1 cellular context compared by ENCODE assay signal in the genomic region with DNA sequence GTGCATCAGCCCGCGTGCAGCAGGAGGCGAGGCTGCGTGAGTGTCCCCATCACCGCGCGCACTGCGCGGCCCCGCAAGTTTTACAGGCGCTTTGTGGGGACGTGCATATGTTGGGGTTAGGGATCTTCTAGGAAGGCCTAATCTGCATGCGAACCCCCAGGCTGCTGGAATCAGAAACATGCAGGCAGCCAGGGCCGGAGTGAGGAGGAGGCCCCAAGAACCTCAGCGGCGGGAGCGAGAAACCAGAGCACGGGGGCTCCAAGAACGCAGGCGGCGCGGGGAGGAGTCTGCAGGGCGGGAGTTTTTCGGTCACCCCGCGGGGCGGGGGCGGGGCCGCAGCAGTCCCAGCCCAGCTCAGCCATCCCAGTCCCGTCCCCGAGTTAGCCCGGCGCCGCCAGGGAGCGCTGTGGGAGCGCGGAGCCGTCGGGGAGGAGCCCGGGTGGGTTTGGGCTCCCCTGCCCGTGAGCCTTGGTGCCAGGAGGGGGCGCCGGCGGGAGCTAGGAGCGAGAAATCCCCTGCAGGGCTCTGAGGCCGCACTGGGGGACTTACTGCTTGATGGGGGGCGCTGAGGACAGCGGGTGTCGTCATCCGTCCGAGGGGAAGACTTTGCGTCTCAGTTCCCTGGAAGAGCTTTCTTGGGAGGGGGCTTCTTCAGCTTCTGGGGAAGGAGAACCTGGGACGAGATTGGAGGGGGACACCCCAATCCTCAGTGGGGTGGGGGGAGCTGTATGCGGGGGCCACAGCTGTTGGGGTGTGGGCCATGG.
TF ChIP-seq lines count a peak whose summit lies in the region.

No MANE protein-coding gene starts in this region.

TF ChIP-seq in K562, 482 proteins besides CTCF, POLR2A, EP300 and RAD21 (continued from another document and continues in another):
- TF ChIP-seq JUN (IDR thresholded peaks at IDR 0.05; ENCODE audit: borderline replicate concordance, low read depth, low read length) (0 out of 2 replicates have a peak, but pooled peaks have one; percentile 19), JUN (CRISPR knock-in tag; IDR thresholded peaks at IDR 0.05; ENCODE audit: borderline replicate concordance) (peak; percentile 60; the same call in 1 of the 2 replicates), MTA2 (IDR thresholded peaks at IDR 0.05; ENCODE audit: low read depth) (no peak), CREB5 (CRISPR knock-in tag; IDR thresholded peaks at IDR 0.05) (no peak), FOS (IDR thresholded peaks at IDR 0.05; ENCODE audit: extremely low read depth, insufficient read length) (no peak), TBP (optimal IDR thresholded peaks at IDR 0.05; ENCODE audit: low read depth, low read length) (peak; percentile 21), CTBP1 (IDR thresholded peaks at IDR 0.05; ENCODE audit: borderline replicate concordance) (peak; percentile 87), ZFPM2 (CRISPR knock-in tag; IDR thresholded peaks at IDR 0.05) (no peak), ADNP (tag; IDR thresholded peaks at IDR 0.05) (no peak), RFX7 (CRISPR knock-in tag; IDR thresholded peaks at IDR 0.05) (no peak), EP400 (IDR thresholded peaks at IDR 0.05) (peak; percentile 90), RUNX1 (IDR thresholded peaks at IDR 0.05; ENCODE audit: low read depth) (no peak), CCNT2 (IDR thresholded peaks at IDR 0.05; ENCODE audit: borderline replicate concordance, extremely low read depth, insufficient read length, low read depth, low read length) (peak; percentile 93), ZNF41 (CRISPR knock-in tag; conservative IDR thresholded peaks at IDR 0.05) (no peak), CEBPG (CRISPR knock-in tag; IDR thresholded peaks at IDR 0.05) (peak; percentile 49; the same call in 1 of the 2 replicates), CEBPG (tag; conservative IDR thresholded peaks at IDR 0.05 in 1 of 2, IDR thresholded peaks at IDR 0.05 in 1 of 2) (no peak), NONO (IDR thresholded peaks at IDR 0.05; ENCODE audit: low read depth in 2 of 2, low read length in 1 of 2) (peak in 1 of 2 experiments; percentile 71; a peak in 1 of 4 replicates), SMARCB1 (IDR thresholded peaks at IDR 0.05; ENCODE audit: insufficient read length, low read depth) (no peak), GABPB2 (CRISPR knock-in tag; conservative IDR thresholded peaks at IDR 0.05) (no peak), ZNF197 (CRISPR knock-in tag; IDR thresholded peaks at IDR 0.05; ENCODE audit: low read depth) (no peak), E2F5 (CRISPR knock-in tag; IDR thresholded peaks at IDR 0.05) (peak; percentile 17), GTF2F1 (IDR thresholded peaks at IDR 0.05; ENCODE audit: low read depth, low read length) (0 out of 2 replicates have a peak, but pooled peaks have one; percentile 21), KAT7 (CRISPR knock-in tag; IDR thresholded peaks at IDR 0.05; ENCODE audit: borderline replicate concordance) (no peak), ZNF263 (CRISPR knock-in tag; IDR thresholded peaks at IDR 0.05; ENCODE audit: borderline replicate concordance) (peak; percentile 78; the same call in 1 of the 2 replicates), ZNF324 (CRISPR knock-in tag; IDR thresholded peaks at IDR 0.05) (no peak), MAZ (CRISPR knock-in tag; conservative IDR thresholded peaks at IDR 0.05 in 1 of 2, IDR thresholded peaks at IDR 0.05 in 1 of 2) (peak; percentile 83 to 98), FIP1L1 (IDR thresholded peaks at IDR 0.05; ENCODE audit: low read depth, low read length, poor library complexity, severe bottlenecking) (peak; percentile 57), NR3C1 (CRISPR knock-in tag; IDR thresholded peaks at IDR 0.05) (peak; percentile 97; the same call in 1 of the 2 replicates), HMGN3 (IDR thresholded peaks at IDR 0.05; ENCODE audit: borderline replicate concordance, extremely low read depth, insufficient read length, low read depth, low read length) (peak; percentile 95), ZNF232 (CRISPR knock-in tag; IDR thresholded peaks at IDR 0.05) (peak; percentile 99), ZBTB7A (IDR thresholded peaks at IDR 0.05; ENCODE audit: borderline replicate concordance, control insufficient read depth, low read depth, low read length) (peak; percentile 96), WHSC1 (IDR thresholded peaks at IDR 0.05; ENCODE audit: low read length) (no peak), SMAD3 (CRISPR knock-in tag; conservative IDR thresholded peaks at IDR 0.05) (no peak), MTA3 (IDR thresholded peaks at IDR 0.05; ENCODE audit: borderline replicate concordance) (peak; percentile 51; the same call in 1 of the 2 replicates), CXXC5 (CRISPR knock-in tag; IDR thresholded peaks at IDR 0.05) (peak; percentile 88), CBX1 (IDR thresholded peaks at IDR 0.05; ENCODE audit: low read depth) (no peak), ETV1 (tag; conservative IDR thresholded peaks at IDR 0.05; ENCODE audit: low read depth) (no peak), FOXM1 (IDR thresholded peaks at IDR 0.05; ENCODE audit: low read depth) (no peak), FOXM1 (CRISPR knock-in tag; IDR thresholded peaks at IDR 0.05; ENCODE audit: low read depth) (peak; percentile 93), ZNF212 (CRISPR knock-in tag; IDR thresholded peaks at IDR 0.05) (no peak), NBN (IDR thresholded peaks at IDR 0.05; ENCODE audit: low read depth) (no peak), SRSF9 (IDR thresholded peaks at IDR 0.05; ENCODE audit: borderline replicate concordance, low read depth, low read length) (no peak), HDAC1 (IDR thresholded peaks at IDR 0.05) (peak in 1 of 2 experiments; percentile 43; a peak in 1 of 4 replicates), TBL1XR1 (IDR thresholded peaks at IDR 0.05; ENCODE audit: low read length in 2 of 2) (no peak)
- TF ChIP-seq, protein P1, sequence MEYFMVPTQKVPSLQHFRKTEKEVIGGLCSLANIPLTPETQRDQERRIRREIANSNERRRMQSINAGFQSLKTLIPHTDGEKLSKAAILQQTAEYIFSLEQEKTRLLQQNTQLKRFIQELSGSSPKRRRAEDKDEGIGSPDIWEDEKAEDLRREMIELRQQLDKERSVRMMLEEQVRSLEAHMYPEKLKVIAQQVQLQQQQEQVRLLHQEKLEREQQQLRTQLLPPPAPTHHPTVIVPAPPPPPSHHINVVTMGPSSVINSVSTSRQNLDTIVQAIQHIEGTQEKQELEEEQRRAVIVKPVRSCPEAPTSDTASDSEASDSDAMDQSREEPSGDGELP (CRISPR knock-in tag; IDR thresholded peaks at IDR 0.05; ENCODE audit: borderline replicate concordance) = peak; percentile 88
- TF ChIP-seq, protein P2, sequence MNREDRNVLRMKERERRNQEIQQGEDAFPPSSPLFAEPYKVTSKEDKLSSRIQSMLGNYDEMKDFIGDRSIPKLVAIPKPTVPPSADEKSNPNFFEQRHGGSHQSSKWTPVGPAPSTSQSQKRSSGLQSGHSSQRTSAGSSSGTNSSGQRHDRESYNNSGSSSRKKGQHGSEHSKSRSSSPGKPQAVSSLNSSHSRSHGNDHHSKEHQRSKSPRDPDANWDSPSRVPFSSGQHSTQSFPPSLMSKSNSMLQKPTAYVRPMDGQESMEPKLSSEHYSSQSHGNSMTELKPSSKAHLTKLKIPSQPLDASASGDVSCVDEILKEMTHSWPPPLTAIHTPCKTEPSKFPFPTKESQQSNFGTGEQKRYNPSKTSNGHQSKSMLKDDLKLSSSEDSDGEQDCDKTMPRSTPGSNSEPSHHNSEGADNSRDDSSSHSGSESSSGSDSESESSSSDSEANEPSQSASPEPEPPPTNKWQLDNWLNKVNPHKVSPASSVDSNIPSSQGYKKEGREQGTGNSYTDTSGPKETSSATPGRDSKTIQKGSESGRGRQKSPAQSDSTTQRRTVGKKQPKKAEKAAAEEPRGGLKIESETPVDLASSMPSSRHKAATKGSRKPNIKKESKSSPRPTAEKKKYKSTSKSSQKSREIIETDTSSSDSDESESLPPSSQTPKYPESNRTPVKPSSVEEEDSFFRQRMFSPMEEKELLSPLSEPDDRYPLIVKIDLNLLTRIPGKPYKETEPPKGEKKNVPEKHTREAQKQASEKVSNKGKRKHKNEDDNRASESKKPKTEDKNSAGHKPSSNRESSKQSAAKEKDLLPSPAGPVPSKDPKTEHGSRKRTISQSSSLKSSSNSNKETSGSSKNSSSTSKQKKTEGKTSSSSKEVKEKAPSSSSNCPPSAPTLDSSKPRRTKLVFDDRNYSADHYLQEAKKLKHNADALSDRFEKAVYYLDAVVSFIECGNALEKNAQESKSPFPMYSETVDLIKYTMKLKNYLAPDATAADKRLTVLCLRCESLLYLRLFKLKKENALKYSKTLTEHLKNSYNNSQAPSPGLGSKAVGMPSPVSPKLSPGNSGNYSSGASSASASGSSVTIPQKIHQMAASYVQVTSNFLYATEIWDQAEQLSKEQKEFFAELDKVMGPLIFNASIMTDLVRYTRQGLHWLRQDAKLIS (CRISPR knock-in tag; IDR thresholded peaks at IDR 0.05) = no peak; the same call in 1 of the 2 replicates
- TF ChIP-seq, protein P3, sequence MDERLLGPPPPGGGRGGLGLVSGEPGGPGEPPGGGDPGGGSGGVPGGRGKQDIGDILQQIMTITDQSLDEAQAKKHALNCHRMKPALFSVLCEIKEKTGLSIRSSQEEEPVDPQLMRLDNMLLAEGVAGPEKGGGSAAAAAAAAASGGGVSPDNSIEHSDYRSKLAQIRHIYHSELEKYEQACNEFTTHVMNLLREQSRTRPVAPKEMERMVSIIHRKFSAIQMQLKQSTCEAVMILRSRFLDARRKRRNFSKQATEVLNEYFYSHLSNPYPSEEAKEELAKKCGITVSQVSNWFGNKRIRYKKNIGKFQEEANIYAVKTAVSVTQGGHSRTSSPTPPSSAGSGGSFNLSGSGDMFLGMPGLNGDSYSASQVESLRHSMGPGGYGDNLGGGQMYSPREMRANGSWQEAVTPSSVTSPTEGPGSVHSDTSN (CRISPR knock-in tag; IDR thresholded peaks at IDR 0.05; ENCODE audit: low read depth) = no peak
- TF ChIP-seq, protein P3 (tag; conservative IDR thresholded peaks at IDR 0.05; ENCODE audit: low read depth) = no peak
- TF ChIP-seq, protein P4, sequence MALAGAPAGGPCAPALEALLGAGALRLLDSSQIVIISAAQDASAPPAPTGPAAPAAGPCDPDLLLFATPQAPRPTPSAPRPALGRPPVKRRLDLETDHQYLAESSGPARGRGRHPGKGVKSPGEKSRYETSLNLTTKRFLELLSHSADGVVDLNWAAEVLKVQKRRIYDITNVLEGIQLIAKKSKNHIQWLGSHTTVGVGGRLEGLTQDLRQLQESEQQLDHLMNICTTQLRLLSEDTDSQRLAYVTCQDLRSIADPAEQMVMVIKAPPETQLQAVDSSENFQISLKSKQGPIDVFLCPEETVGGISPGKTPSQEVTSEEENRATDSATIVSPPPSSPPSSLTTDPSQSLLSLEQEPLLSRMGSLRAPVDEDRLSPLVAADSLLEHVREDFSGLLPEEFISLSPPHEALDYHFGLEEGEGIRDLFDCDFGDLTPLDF (CRISPR knock-in tag; IDR thresholded peaks at IDR 0.05) = peak; percentile 97
- TF ChIP-seq, protein P5, sequence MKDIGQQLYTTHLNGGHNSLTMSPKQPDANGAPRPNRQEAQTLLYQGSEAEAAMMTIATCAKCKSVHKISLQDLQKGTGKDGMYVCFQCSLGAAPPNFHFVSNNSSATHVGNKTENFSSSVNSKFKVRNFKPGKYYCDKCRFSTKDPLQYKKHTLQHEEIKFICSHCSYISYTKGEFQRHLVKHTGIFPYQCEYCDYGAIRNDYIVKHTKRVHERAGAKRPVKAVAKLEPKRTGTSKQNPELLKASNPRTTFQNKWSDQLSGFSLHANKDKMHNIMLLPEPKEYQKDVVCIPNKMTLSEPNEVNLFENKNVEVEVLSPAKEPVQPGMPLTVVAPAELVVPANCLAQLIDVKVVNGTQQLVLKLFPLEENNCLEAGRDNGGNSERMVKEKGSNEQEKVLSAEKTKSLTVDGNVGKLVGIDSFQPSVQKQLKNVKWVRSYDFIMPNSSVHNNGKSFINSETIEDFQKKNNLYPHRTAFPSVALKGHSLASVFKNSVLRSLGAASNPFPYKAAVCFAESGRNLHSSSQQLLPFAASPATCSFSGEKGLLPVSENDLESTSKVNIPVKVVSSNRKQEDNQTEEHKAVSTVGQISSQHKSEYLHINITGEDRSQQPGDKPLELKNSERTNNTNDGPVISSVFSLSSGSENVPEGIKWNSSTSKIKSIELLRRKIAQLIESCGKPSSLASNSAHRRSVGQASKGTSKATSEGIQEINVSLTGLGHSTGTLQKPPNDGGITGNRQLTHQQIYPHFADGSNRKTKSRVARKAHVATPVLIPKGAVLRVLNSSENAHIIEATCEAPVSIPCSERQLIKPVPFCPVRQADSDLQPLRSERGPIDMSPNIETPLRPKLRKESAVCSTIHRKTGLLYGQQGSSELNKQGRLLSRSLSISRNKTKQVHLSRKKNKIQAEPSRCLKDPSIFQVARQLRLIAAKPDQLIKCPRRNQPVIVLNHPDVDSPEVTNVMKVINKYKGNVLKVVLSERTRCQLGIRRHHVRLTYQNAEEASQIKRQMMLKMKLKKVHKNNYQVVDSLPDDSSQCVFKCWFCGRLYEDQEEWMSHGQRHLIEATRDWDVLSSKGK (CRISPR knock-in tag; IDR thresholded peaks at IDR 0.05) = no peak
- TF ChIP-seq, protein P6, sequence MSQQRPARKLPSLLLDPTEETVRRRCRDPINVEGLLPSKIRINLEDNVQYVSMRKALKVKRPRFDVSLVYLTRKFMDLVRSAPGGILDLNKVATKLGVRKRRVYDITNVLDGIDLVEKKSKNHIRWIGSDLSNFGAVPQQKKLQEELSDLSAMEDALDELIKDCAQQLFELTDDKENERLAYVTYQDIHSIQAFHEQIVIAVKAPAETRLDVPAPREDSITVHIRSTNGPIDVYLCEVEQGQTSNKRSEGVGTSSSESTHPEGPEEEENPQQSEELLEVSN (IDR thresholded peaks at IDR 0.05; ENCODE audit: borderline replicate concordance in 1 of 2, extremely low read depth in 1 of 2, insufficient read depth in 1 of 2, insufficient read length in 1 of 2, low read depth in 1 of 2, low read length in 1 of 2, poor library complexity in 1 of 2, severe bottlenecking in 1 of 2) = peak; percentile 94 to 98
